8 cellular contexts compared by ENCODE assay signal in genomic region chr3:113019182-113020137, GRCh38. TPM values are rescaled to one million over a fixed set of nuclear protein-coding genes. Genes with fewer than 3 reads are reported as not detected.
DNase-seq lines count a peak whose midpoint lies in the region; ATAC-seq lines count a peak whose summit lies in the region.

No MANE protein-coding gene starts in this region.

- H3K36me3 ChIP-seq in endocrine pancreas (ENCODE audit: control insufficient read depth, insufficient read depth, low read length): no peaks in the 10 kb centered on the region
- H3K36me3 ChIP-seq in mesenchymal stem cell (ENCODE audit: control insufficient read depth in 1 of 2, insufficient read depth in 2 of 2, low read depth in 1 of 2, low read length in 2 of 2): peaks cover 0 to 30% of the 10 kb centered on the region in 2 experiments

- H3K4me1 Mint-ChIP-seq in activated CD8-positive, alpha-beta memory T cell treated with anti-CD3 and anti-CD28 coated beads, Interleukin-2, amount 10 ng/mL, durations not matched to agents 7 days and 5 days: peaks cover 43% of the 10 kb centered on the region

- peak overlapping the region; percentile 83 for H4K91ac ChIP-seq in mesenchymal stem cell (ENCODE audit: low read length)

- no peaks in the 10 kb centered on the region for H3K9me3 ChIP-seq in endocrine pancreas (ENCODE audit: control insufficient read depth, low read length)
- no peaks in the 10 kb centered on the region for H3K9me3 ChIP-seq in mesenchymal stem cell (ENCODE audit: control insufficient read depth, low read length)

- H3K27ac ChIP-seq in mesenchymal stem cell (ENCODE audit: low read length, poor library complexity, severe bottlenecking): peak overlapping the region; percentile 87

- WGBS in mesenchymal stem cell: 8% methylated on average over 56 of the region's 63 CpGs

- H3K79me1 ChIP-seq in mesenchymal stem cell (replicated peaks; ENCODE audit: low read length, poor library complexity, severe bottlenecking): peaks cover 10% of the 10 kb centered on the region

- H2BK5ac ChIP-seq in mesenchymal stem cell (ENCODE audit: low read depth, low read length, poor library complexity, severe bottlenecking): peak overlapping the region; percentile 57

- H3K27ac Mint-ChIP-seq in activated CD8-positive, alpha-beta memory T cell treated with anti-CD3 and anti-CD28 coated beads, Interleukin-2, amount 10 ng/mL, durations not matched to agents 7 days and 5 days: peak overlapping the region; percentile 90

- peak overlapping the region; percentile 82 for H2BK15ac ChIP-seq in mesenchymal stem cell (ENCODE audit: low read depth, poor library complexity, severe bottlenecking)

- peak overlapping the region; percentile 30 for H2AFZ ChIP-seq in mesenchymal stem cell (ENCODE audit: low read depth, low read length)

- H3K27me3 ChIP-seq in endocrine pancreas (ENCODE audit: control insufficient read depth, insufficient read depth, low read length): no peaks in the 10 kb centered on the region
- no peaks in the 10 kb centered on the region for H3K27me3 ChIP-seq in mesenchymal stem cell (ENCODE audit: control insufficient read depth in 1 of 2, insufficient read depth in 1 of 2, low read length in 2 of 2)

- H3K4me1 ChIP-seq in endocrine pancreas (ENCODE audit: control insufficient read depth, insufficient read depth, low read length) (peaks cover 11% of the 10 kb centered on the region), mesenchymal stem cell (ENCODE audit: control insufficient read depth, insufficient read depth, low read depth, low read length) (no peaks in the 10 kb centered on the region)

- H4K8ac ChIP-seq in mesenchymal stem cell (ENCODE audit: low read length): peak overlapping the region; percentile 71

- peak overlapping the region in 1 of 2 experiments; percentile 94 for H3K23ac ChIP-seq in mesenchymal stem cell (ENCODE audit: low read length in 2 of 2)

- CTCF ChIA-PET in activated CD8-positive, alpha-beta memory T cell treated with anti-CD3 and anti-CD28 coated beads, Interleukin-2, amount 10 ng/mL, durations not matched to agents 7 days and 5 days (lab: Charles Lee): interaction anchor here (1.0 to 2.0 kb wide), 6 partner anchors 10 to 285 kb away, joined by 3 to 9 read pairs (median 6); no protein-coding TSS in a partner anchor

- H3K4me3 ChIP-seq in endocrine pancreas (ENCODE audit: control insufficient read depth, insufficient read depth, low read length): peak overlapping the region; percentile 95
- H3K4me3 ChIP-seq in mesenchymal stem cell (ENCODE audit: insufficient read depth in 1 of 2, low read depth in 1 of 2, low read length in 2 of 2): peak overlapping the region; percentile 70 to 100

- no peaks in the 10 kb centered on the region for H3K27me3 Mint-ChIP-seq in activated CD8-positive, alpha-beta memory T cell treated with anti-CD3 and anti-CD28 coated beads, Interleukin-2, amount 10 ng/mL, durations not matched to agents 7 days and 5 days

- ATAC-seq in GM21367 (IDR thresholded peaks at IDR 0.05; ENCODE audit: unreplicated experiment): peak; percentile 89
- ATAC-seq in activated CD8-positive, alpha-beta memory T cell treated with anti-CD3 and anti-CD28 coated beads, Interleukin-2, amount 10 ng/mL, durations not matched to agents 7 days and 5 days: peak; percentile 96

- no peak overlapping the region for H2BK120ac ChIP-seq in mesenchymal stem cell (ENCODE audit: low read depth, low read length)

- peak overlapping the region; percentile 56 to 69 for H3K4ac ChIP-seq in mesenchymal stem cell (ENCODE audit: low read depth in 1 of 2, low read length in 2 of 2)

- H2AK5ac ChIP-seq in mesenchymal stem cell (ENCODE audit: low read length, severe bottlenecking): no peak overlapping the region

- peak overlapping the region; percentile 91 for H3K4me3 Mint-ChIP-seq in activated CD8-positive, alpha-beta memory T cell treated with anti-CD3 and anti-CD28 coated beads, Interleukin-2, amount 10 ng/mL, durations not matched to agents 7 days and 5 days

- H3K18ac ChIP-seq in mesenchymal stem cell (ENCODE audit: low read depth in 1 of 2, low read length in 2 of 2): peak overlapping the region; percentile 69 to 85

- H3K36me3 Mint-ChIP-seq in activated CD8-positive, alpha-beta memory T cell treated with anti-CD3 and anti-CD28 coated beads, Interleukin-2, amount 10 ng/mL, durations not matched to agents 7 days and 5 days: peaks cover 30% of the 10 kb centered on the region

- H3K4me2 ChIP-seq in mesenchymal stem cell (ENCODE audit: low read length, poor library complexity, severe bottlenecking): peak overlapping the region; percentile 29

- no peaks in the 10 kb centered on the region for H3K9me3 Mint-ChIP-seq in activated CD8-positive, alpha-beta memory T cell treated with anti-CD3 and anti-CD28 coated beads, Interleukin-2, amount 10 ng/mL, durations not matched to agents 7 days and 5 days (ENCODE audit: low read depth)

- H2BK12ac ChIP-seq in mesenchymal stem cell (ENCODE audit: low read length in 2 of 2): peak overlapping the region in 1 of 2 experiments; percentile 21

- DNase-seq in COR-L47 (lab: John Stamatoyannopoulos, UW): peak; percentile 97
- DNase-seq in HT1080 (ENCODE audit: low read depth): peak; percentile 91
- DNase-seq in NOMO-1 (lab: John Stamatoyannopoulos, UW; ENCODE audit: unreplicated experiment in 2 of 2): peak; percentile 80 to 89
- peak; percentile 92 for DNase-seq in activated CD8-positive, alpha-beta memory T cell treated with anti-CD3 and anti-CD28 coated beads, Interleukin-2, amount 10 ng/mL, durations not matched to agents 7 days and 5 days
- peak; percentile 93 for DNase-seq in mesenchymal stem cell
- peak; percentile 76 for DNase-seq in stimulated activated CD8-positive, alpha-beta memory T cell treated with anti-CD3 and anti-CD28 coated beads, Interleukin-12 subunit alpha, Interleukin-12 subunit beta, amount 100 ng/mL, for 24 hours (ENCODE audit: extremely low read depth)

- H3K9ac ChIP-seq in endocrine pancreas (ENCODE audit: control insufficient read depth, insufficient read depth, low read length) (peak overlapping the region; percentile 86), mesenchymal stem cell (ENCODE audit: low read length) (peak overlapping the region; percentile 100)

- peak overlapping the region in 1 of 2 experiments; percentile 85 for H3K14ac ChIP-seq in mesenchymal stem cell (ENCODE audit: low read length in 2 of 2)

RNA-seq across cellular contexts. Expression of gene GTPBP8, which starts 28.7 kb away (rescaled TPM):
- 59.5 and 63.1 TPM in 2 replicates for total RNA-seq in HT1080 (2014; rRNA removed; shearing (Covaris generic))
- polyA plus RNA-seq in HT1080 (2015; cell fraction: cytosol; rRNA removed): 28.7 and 33.0 TPM in 2 replicates
- 20.3 and 24.2 TPM in 2 replicates for polyA plus RNA-seq in HT1080 (2015; cell fraction: nucleus; rRNA removed)
- 10 to 100 TPM; 24.6 to 25.3 TPM for total RNA-seq in activated CD8-positive, alpha-beta memory T cell treated with anti-CD3 and anti-CD28 coated beads, Interleukin-2, amount 10 ng/mL, durations not matched to agents 7 days and 5 days
- 37.4 TPM for polyA plus RNA-seq in mesenchymal stem cell (2013, experiment 1 of 2)
- 37.3 TPM for polyA plus RNA-seq in mesenchymal stem cell (2013, experiment 2 of 2)

RNA-seq across cellular contexts. Expression of gene CD200R1, which starts 44.6 kb away (rescaled TPM):
- not detected in 2 replicates for total RNA-seq in HT1080 (2014; rRNA removed; shearing (Covaris generic))
- polyA plus RNA-seq in HT1080 (2015; cell fraction: cytosol; rRNA removed): 0.09 TPM in 1 of 2 replicates, not detected in the other
- polyA plus RNA-seq in HT1080 (2015; cell fraction: nucleus; rRNA removed): 0.32 TPM in 1 of 2 replicates, not detected in the other
- 10 to 100 TPM in 1 of 2 experiments, 1 to 10 TPM in 1; 9.5 to 11.7 TPM for total RNA-seq in activated CD8-positive, alpha-beta memory T cell treated with anti-CD3 and anti-CD28 coated beads, Interleukin-2, amount 10 ng/mL, durations not matched to agents 7 days and 5 days
- polyA plus RNA-seq in mesenchymal stem cell (2013, experiment 1 of 2): 0.04 TPM
- polyA plus RNA-seq in mesenchymal stem cell (2013, experiment 2 of 2): not detected

Comparison
In these comparisons a context has a peak if more than half of its experiments do, and no peak if none do; other contexts are left out.
1. Peak in every context shown above with its lines: DNase-seq, ATAC-seq, H3K4me3 ChIP-seq and H3K27ac ChIP-seq.
2. RNA of gene CD200R1, which starts 44.6 kb away (total RNA-seq): 9.5 to 11.7 TPM in activated CD8-positive, alpha-beta memory T cell treated with anti-CD3 and anti-CD28 coated beads, Interleukin-2, amount 10 ng/mL, durations not matched to agents 7 days and 5 days; not detected in HT1080; every median in the first group is over 10 times any median in the second.